ENCODE assay signal across 19 cellular contexts in genomic region chr4:140367738-140368137, GRCh38. TPM values are rescaled to one million over a fixed set of nuclear protein-coding genes. Genes with fewer than 3 reads are reported as not detected.
DNase-seq lines count a peak whose midpoint lies in the region; ATAC-seq, FAIRE-seq and TF ChIP-seq lines count a peak whose summit lies in the region.
"Had no signal": no experiment of that assay in that cellular context is flagged by ENCODE, and none has a peak within 500 bp of the region (broad histone marks: within the 10 kb centered on the region; RNA-seq: fewer than 3 reads in every experiment).

No MANE protein-coding gene starts in this region.

- no peak for TF ChIP-seq CTCF in astrocyte of the spinal cord (IDR thresholded peaks at IDR 0.05; ENCODE audit: low read depth, low read length)
- TF ChIP-seq CTCF in keratinocyte (optimal IDR thresholded peaks at IDR 0.05 in 1 of 3, IDR thresholded peaks at IDR 0.05 in 1 of 3, conservative IDR thresholded peaks at IDR 0.05 in 1 of 3; ENCODE audit: extremely low read depth in 1 of 3, insufficient read depth in 2 of 3, low read length in 3 of 3), result no peak

- ATAC-seq in right cardiac atrium, result no peak
- ATAC-seq: pancreas had no signal

- H3K27ac ChIP-seq in keratinocyte (ENCODE audit: control insufficient read depth, insufficient read depth, low read length), result no peak overlapping the region
- H3K27ac ChIP-seq in right cardiac atrium (ENCODE audit: low read length), result no peak overlapping the region
- H3K27ac ChIP-seq: esophagus squamous epithelium, left ventricle myocardium inferior, pancreas had no signal

- DNase-seq in AG20443 (ENCODE audit: low spot score), result peak; percentile 25
- DNase-seq in HT1080 (ENCODE audit: low read depth), result peak; percentile 75
- DNase-seq in astrocyte of the spinal cord (ENCODE audit: low read depth, low spot score), result peak; percentile 61
- no peak for DNase-seq in keratinocyte (ENCODE audit: low read depth, low spot score)
- no peak for DNase-seq in right cardiac atrium
- DNase-seq in pons (ENCODE audit: low spot score), result no peak
- DNase-seq in stimulated activated CD4-positive, alpha-beta T cell treated with anti-CD3 and anti-CD28 coated beads, Interleukin-2, amount 100 ng/mL, for 24 hours, result no peak
- DNase-seq in NCI-H2029 treated with DMSO at 0.1 percent for 48 hours (lab: John Stamatoyannopoulos, UW), result no peak
- DNase-seq: activated B cell treated with CpG ODN at 0.5 μM for 24 hours; DMS153; esophagus squamous epithelium; left ventricle myocardium inferior; NCI-H2081 treated with DMSO at 0.1 percent for 48 hours; NCI-H526 treated with DMSO at 0.1 percent for 48 hours; pancreas; stimulated activated CD4-positive, alpha-beta T cell treated with anti-CD3 and anti-CD28 coated beads, Interleukin-12 subunit alpha, Interleukin-12 subunit beta, amount 100 ng/mL, for 4 hours; T-helper 1 cell had no signal

- H3K9ac ChIP-seq in keratinocyte (ENCODE audit: control insufficient read depth, extremely low read depth, insufficient read depth, low read length), result no peak overlapping the region

- H3K4me3 ChIP-seq in astrocyte of the spinal cord (ENCODE audit: low read depth, low read length), result no peak overlapping the region
- no peak overlapping the region for H3K4me3 ChIP-seq in keratinocyte (ENCODE audit: control insufficient read depth in 2 of 3, extremely low read depth in 1 of 3, insufficient read depth in 2 of 3, low read depth in 1 of 3, low read length in 3 of 3)
- no peak overlapping the region for H3K4me3 ChIP-seq in right cardiac atrium (ENCODE audit: low read length)
- H3K4me3 ChIP-seq: esophagus squamous epithelium, left ventricle myocardium inferior, pancreas had no signal

- H2AFZ ChIP-seq in keratinocyte (ENCODE audit: control insufficient read depth, low read length), result peak overlapping the region; percentile 5

- no peaks in the 10 kb centered on the region for H3K9me1 ChIP-seq in keratinocyte (ENCODE audit: control insufficient read depth, extremely low read depth, insufficient read depth, low read length)

- H3K4me1 ChIP-seq in keratinocyte (ENCODE audit: control insufficient read depth, extremely low read depth, insufficient read depth, low read length) (peaks cover 10% of the 10 kb centered on the region), right cardiac atrium (ENCODE audit: control insufficient read depth, insufficient read depth, low read length) (peaks cover 3% of the 10 kb centered on the region)

- dilution Hi-C loops in keratinocyte (cut with MboI; ENCODE audit: extremely low pct_ligation_motif_present, low sequenced_read_pairs), result no loop called here

- H3K36me3 ChIP-seq in keratinocyte (ENCODE audit: control insufficient read depth in 2 of 2, extremely low read depth in 1 of 2, insufficient read depth in 2 of 2, low read length in 2 of 2), result no peaks in the 10 kb centered on the region
- H3K36me3 ChIP-seq: esophagus squamous epithelium, left ventricle myocardium inferior, pancreas had no signal

- 69% methylated on average over 2 of the region's 2 CpGs for WGBS in right cardiac atrium

- intact Hi-C loops in right cardiac atrium (cut with DNase I), result loop anchor here in 2 of 4 donors (10.0 kb wide), 2 partner anchors 237 to 487 kb away; no protein-coding TSS in a partner anchor

- FAIRE-seq in keratinocyte (lab: Jason Lieb, UNC), result peak; percentile 88
- FAIRE-seq: pancreas, RCC 7860 had no signal

- H3K9me3 ChIP-seq in keratinocyte (ENCODE audit: control insufficient read depth, low read depth, low read length) (no peaks in the 10 kb centered on the region), right cardiac atrium (ENCODE audit: control insufficient read depth, low read length) (no peaks in the 10 kb centered on the region)
- H3K9me3 ChIP-seq: esophagus squamous epithelium, left ventricle myocardium inferior, pancreas had no signal

- H3K4me2 ChIP-seq in keratinocyte (ENCODE audit: control insufficient read depth, extremely low read depth, insufficient read depth, low read depth, low read length), result peak overlapping the region; percentile 7

- in situ Hi-C loops in astrocyte of the spinal cord (cut with HindIII; ENCODE audit: low sequenced_read_pairs), result no loop called here

- H3K27me3 ChIP-seq in keratinocyte (ENCODE audit: control insufficient read depth, extremely low read depth, insufficient read depth, low read length), result no peaks in the 10 kb centered on the region
- no peaks in the 10 kb centered on the region for H3K27me3 ChIP-seq in right cardiac atrium (ENCODE audit: control insufficient read depth, insufficient read depth)
- H3K27me3 ChIP-seq: esophagus squamous epithelium, pancreas had no signal

- H3K79me2 ChIP-seq in keratinocyte (ENCODE audit: control insufficient read depth, insufficient read depth, low read length), result no peaks in the 10 kb centered on the region

- no peaks in the 10 kb centered on the region for H4K20me1 ChIP-seq in keratinocyte (ENCODE audit: control insufficient read depth, extremely low read depth, insufficient read depth, low read length)

RNA-seq across cellular contexts. Expression of gene SCOC, which starts 5.7 kb away (rescaled TPM):
- 32.6 and 39.4 TPM in 2 replicates for total RNA-seq in HT1080 (2014; rRNA removed; shearing (Covaris generic))
- 110 and 134 TPM in 2 replicates for polyA plus RNA-seq in HT1080 (2015; cell fraction: cytosol; rRNA removed)
- polyA plus RNA-seq in HT1080 (2015; cell fraction: nucleus; rRNA removed), result 36.8 and 48.6 TPM in 2 replicates
- 47.2 to 92.1 TPM (median 49.9 TPM) in 3 replicates for polyA plus RNA-seq in keratinocyte
- 21.9 TPM for polyA plus RNA-seq in keratinocyte (2011; ENCODE audit: low read depth)
- polyA plus RNA-seq in keratinocyte (2011; cell fraction: cytosol; rRNA removed), result 57.1 and 96.5 TPM in 2 replicates
- polyA plus RNA-seq in keratinocyte (2011; cell fraction: nucleus; rRNA removed), result 21.0 and 29.1 TPM in 2 replicates
- 39.0 and 56.6 TPM in 2 replicates for polyA plus RNA-seq in keratinocyte (2012; ENCODE audit: low replicate concordance)
- 1.2 to 14.2 TPM (median 8.3 TPM) in 3 replicates for polyA minus RNA-seq in keratinocyte
- 27.8 TPM for polyA minus RNA-seq in keratinocyte (2011; cell fraction: cytosol; rRNA and poly(A)+ RNA removed)
- 4.9 and 9.6 TPM in 2 replicates for polyA minus RNA-seq in keratinocyte (2011; cell fraction: nucleus; rRNA and poly(A)+ RNA removed)
- 10 to 100 TPM; 82.3 to 98.1 (median 88.6) TPM for total RNA-seq in right cardiac atrium
- 108 TPM for polyA plus RNA-seq in right cardiac atrium

RNA-seq across cellular contexts. Expression of gene CLGN, which starts 59.7 kb away (rescaled TPM):
- 2.9 and 3.6 TPM in 2 replicates for total RNA-seq in HT1080 (2014; rRNA removed; shearing (Covaris generic))
- polyA plus RNA-seq in HT1080 (2015; cell fraction: cytosol; rRNA removed), result 1.1 and 1.4 TPM in 2 replicates
- polyA plus RNA-seq in HT1080 (2015; cell fraction: nucleus; rRNA removed), result 2.7 and 3.2 TPM in 2 replicates
- polyA plus RNA-seq in keratinocyte (not detected in 3 replicates), right cardiac atrium (86.5 TPM)
- 0.22 TPM for polyA plus RNA-seq in keratinocyte (2011; ENCODE audit: low read depth)
- polyA plus RNA-seq in keratinocyte (2011; cell fraction: cytosol; rRNA removed), result not detected in 2 replicates
- polyA plus RNA-seq in keratinocyte (2011; cell fraction: nucleus; rRNA removed), result not detected in 2 replicates
- 0.18 TPM in 1 of 2 replicates, not detected in the other for polyA plus RNA-seq in keratinocyte (2012; ENCODE audit: low replicate concordance)
- polyA minus RNA-seq in keratinocyte, result not detected in 3 replicates
- polyA minus RNA-seq in keratinocyte (2011; cell fraction: cytosol; rRNA and poly(A)+ RNA removed), result not detected
- polyA minus RNA-seq in keratinocyte (2011; cell fraction: nucleus; rRNA and poly(A)+ RNA removed), result not detected in 2 replicates
- total RNA-seq in right cardiac atrium, result 100 to 1,000 TPM in 1 of 4 donors, 10 to 100 TPM in 3; 76.2 to 106 (median 85.4) TPM
- total RNA-seq: activated B cell treated with CpG ODN at 0.5 μM for 24 hours had no signal
- polyA plus RNA-seq: BJ had no signal

Comparison
In these comparisons a context has a peak if more than half of its experiments do, and no peak if none do; other contexts are left out.
1. DNase-seq: peak in AG20443 (single experiment), HT1080 (single experiment) and astrocyte of the spinal cord (single experiment); none in keratinocyte (single experiment), right cardiac atrium (0 of 3), pons (single experiment), stimulated activated CD4-positive, alpha-beta T cell treated with anti-CD3 and anti-CD28 coated beads, Interleukin-2, amount 100 ng/mL, for 24 hours (0 of 2) and NCI-H2029 treated with DMSO at 0.1 percent for 48 hours (single experiment).
2. RNA of gene CLGN, which starts 59.7 kb away (total RNA-seq): 76.2 to 106 TPM in right cardiac atrium; 2.9 to 3.6 TPM in HT1080; every median in the first group is over 10 times any median in the second.